In the genomic region with DNA sequence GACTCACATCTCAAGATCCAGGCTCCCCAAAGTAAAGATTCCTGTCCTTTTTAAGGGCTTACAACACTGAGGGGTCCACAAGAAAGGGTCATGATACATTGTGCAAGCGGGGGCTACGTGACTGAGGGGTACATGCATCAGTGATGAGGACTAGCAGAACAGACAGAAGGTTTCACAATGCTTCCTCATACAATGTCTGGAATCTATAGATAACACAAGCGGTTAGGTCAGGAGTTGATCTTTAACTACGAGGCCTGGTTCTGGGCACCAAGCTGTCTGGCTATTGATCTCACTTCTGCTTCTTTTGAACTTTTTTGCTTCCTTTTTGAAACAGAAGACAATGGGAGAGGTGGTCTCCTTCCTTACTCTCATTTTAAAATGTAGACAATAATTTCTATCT, we compare ENCODE assay signal across 1 cellular context.
TF ChIP-seq lines count a peak whose summit lies in the region.

No MANE protein-coding gene starts in this region.

TF ChIP-seq in HepG2, 621 proteins besides CTCF, POLR2A, EP300 and RAD21 (continued from another document and continues in another):
- TF ChIP-seq, protein P1, sequence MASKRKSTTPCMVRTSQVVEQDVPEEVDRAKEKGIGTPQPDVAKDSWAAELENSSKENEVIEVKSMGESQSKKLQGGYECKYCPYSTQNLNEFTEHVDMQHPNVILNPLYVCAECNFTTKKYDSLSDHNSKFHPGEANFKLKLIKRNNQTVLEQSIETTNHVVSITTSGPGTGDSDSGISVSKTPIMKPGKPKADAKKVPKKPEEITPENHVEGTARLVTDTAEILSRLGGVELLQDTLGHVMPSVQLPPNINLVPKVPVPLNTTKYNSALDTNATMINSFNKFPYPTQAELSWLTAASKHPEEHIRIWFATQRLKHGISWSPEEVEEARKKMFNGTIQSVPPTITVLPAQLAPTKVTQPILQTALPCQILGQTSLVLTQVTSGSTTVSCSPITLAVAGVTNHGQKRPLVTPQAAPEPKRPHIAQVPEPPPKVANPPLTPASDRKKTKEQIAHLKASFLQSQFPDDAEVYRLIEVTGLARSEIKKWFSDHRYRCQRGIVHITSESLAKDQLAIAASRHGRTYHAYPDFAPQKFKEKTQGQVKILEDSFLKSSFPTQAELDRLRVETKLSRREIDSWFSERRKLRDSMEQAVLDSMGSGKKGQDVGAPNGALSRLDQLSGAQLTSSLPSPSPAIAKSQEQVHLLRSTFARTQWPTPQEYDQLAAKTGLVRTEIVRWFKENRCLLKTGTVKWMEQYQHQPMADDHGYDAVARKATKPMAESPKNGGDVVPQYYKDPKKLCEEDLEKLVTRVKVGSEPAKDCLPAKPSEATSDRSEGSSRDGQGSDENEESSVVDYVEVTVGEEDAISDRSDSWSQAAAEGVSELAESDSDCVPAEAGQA (IDR thresholded peaks at IDR 0.05; ENCODE audit: low read depth), result no peak
- TF ChIP-seq, protein P1 (CRISPR knock-in tag; IDR thresholded peaks at IDR 0.05; ENCODE audit: borderline replicate concordance), result no peak
- TF ChIP-seq, protein P2, sequence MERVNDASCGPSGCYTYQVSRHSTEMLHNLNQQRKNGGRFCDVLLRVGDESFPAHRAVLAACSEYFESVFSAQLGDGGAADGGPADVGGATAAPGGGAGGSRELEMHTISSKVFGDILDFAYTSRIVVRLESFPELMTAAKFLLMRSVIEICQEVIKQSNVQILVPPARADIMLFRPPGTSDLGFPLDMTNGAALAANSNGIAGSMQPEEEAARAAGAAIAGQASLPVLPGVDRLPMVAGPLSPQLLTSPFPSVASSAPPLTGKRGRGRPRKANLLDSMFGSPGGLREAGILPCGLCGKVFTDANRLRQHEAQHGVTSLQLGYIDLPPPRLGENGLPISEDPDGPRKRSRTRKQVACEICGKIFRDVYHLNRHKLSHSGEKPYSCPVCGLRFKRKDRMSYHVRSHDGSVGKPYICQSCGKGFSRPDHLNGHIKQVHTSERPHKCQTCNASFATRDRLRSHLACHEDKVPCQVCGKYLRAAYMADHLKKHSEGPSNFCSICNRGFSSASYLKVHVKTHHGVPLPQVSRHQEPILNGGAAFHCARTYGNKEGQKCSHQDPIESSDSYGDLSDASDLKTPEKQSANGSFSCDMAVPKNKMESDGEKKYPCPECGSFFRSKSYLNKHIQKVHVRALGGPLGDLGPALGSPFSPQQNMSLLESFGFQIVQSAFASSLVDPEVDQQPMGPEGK (CRISPR knock-in tag; IDR thresholded peaks at IDR 0.05), result peak; percentile 21; the same call in 1 of the 2 replicates
- TF ChIP-seq YEATS4 (CRISPR knock-in tag; IDR thresholded peaks at IDR 0.05; ENCODE audit: borderline replicate concordance) (no peak), ZNF33A (CRISPR knock-in tag; IDR thresholded peaks at IDR 0.05; ENCODE audit: borderline replicate concordance) (no peak), HNRNPUL1 (IDR thresholded peaks at IDR 0.05; ENCODE audit: low read depth, low read length) (no peak), CENPT (CRISPR knock-in tag; IDR thresholded peaks at IDR 0.05; ENCODE audit: low read depth) (no peak), PHB2 (IDR thresholded peaks at IDR 0.05; ENCODE audit: partially characterized antibody) (no peak), TCF7L2 (IDR thresholded peaks at IDR 0.05; ENCODE audit: low read depth, low read length) (no peak), SRSF9 (IDR thresholded peaks at IDR 0.05; ENCODE audit: borderline replicate concordance, insufficient read depth, low read depth, low read length, poor library complexity, severe bottlenecking) (no peak), NR2F6 (IDR thresholded peaks at IDR 0.05) (peak; percentile 13; the same call in 1 of the 2 replicates), NR2F6 (CRISPR knock-in tag; IDR thresholded peaks at IDR 0.05) (no peak), ZNF891 (CRISPR knock-in tag; IDR thresholded peaks at IDR 0.05) (no peak), NFRKB (IDR thresholded peaks at IDR 0.05) (no peak), ZMYM4 (CRISPR knock-in tag; IDR thresholded peaks at IDR 0.05) (0 out of 2 replicates have a peak, but pooled peaks have one; percentile 13), ZFP1 (CRISPR knock-in tag; IDR thresholded peaks at IDR 0.05) (no peak), ONECUT2 (CRISPR knock-in tag; IDR thresholded peaks at IDR 0.05) (no peak), ZNF746 (CRISPR knock-in tag; IDR thresholded peaks at IDR 0.05) (no peak), ZFP41 (CRISPR knock-in tag; IDR thresholded peaks at IDR 0.05; ENCODE audit: borderline replicate concordance) (no peak), RAD51 (IDR thresholded peaks at IDR 0.05; ENCODE audit: borderline replicate concordance) (no peak), TOE1 (CRISPR knock-in tag; IDR thresholded peaks at IDR 0.05) (no peak), MXD4 (CRISPR knock-in tag; IDR thresholded peaks at IDR 0.05) (no peak), SKI (IDR thresholded peaks at IDR 0.05; ENCODE audit: partially characterized antibody) (peak; percentile 9), KLF15 (CRISPR knock-in tag; IDR thresholded peaks at IDR 0.05; ENCODE audit: borderline replicate concordance) (no peak), TMF1 (CRISPR knock-in tag; IDR thresholded peaks at IDR 0.05; ENCODE audit: low read depth) (no peak)
- TF ChIP-seq, protein P3, sequence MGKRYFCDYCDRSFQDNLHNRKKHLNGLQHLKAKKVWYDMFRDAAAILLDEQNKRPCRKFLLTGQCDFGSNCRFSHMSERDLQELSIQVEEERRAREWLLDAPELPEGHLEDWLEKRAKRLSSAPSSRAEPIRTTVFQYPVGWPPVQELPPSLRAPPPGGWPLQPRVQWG (CRISPR knock-in tag; IDR thresholded peaks at IDR 0.05; ENCODE audit: borderline replicate concordance, low read depth), result no peak
- TF ChIP-seq, protein P4, sequence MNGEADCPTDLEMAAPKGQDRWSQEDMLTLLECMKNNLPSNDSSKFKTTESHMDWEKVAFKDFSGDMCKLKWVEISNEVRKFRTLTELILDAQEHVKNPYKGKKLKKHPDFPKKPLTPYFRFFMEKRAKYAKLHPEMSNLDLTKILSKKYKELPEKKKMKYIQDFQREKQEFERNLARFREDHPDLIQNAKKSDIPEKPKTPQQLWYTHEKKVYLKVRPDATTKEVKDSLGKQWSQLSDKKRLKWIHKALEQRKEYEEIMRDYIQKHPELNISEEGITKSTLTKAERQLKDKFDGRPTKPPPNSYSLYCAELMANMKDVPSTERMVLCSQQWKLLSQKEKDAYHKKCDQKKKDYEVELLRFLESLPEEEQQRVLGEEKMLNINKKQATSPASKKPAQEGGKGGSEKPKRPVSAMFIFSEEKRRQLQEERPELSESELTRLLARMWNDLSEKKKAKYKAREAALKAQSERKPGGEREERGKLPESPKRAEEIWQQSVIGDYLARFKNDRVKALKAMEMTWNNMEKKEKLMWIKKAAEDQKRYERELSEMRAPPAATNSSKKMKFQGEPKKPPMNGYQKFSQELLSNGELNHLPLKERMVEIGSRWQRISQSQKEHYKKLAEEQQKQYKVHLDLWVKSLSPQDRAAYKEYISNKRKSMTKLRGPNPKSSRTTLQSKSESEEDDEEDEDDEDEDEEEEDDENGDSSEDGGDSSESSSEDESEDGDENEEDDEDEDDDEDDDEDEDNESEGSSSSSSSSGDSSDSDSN (CRISPR knock-in tag; IDR thresholded peaks at IDR 0.05), result no peak
- TF ChIP-seq, protein P5, sequence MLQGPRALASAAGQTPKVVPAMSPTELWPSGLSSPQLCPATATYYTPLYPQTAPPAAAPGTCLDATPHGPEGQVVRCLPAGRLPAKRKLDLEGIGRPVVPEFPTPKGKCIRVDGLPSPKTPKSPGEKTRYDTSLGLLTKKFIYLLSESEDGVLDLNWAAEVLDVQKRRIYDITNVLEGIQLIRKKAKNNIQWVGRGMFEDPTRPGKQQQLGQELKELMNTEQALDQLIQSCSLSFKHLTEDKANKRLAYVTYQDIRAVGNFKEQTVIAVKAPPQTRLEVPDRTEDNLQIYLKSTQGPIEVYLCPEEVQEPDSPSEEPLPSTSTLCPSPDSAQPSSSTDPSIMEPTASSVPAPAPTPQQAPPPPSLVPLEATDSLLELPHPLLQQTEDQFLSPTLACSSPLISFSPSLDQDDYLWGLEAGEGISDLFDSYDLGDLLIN (CRISPR knock-in tag; IDR thresholded peaks at IDR 0.05; ENCODE audit: borderline replicate concordance), result no peak
- TF ChIP-seq, protein P6, sequence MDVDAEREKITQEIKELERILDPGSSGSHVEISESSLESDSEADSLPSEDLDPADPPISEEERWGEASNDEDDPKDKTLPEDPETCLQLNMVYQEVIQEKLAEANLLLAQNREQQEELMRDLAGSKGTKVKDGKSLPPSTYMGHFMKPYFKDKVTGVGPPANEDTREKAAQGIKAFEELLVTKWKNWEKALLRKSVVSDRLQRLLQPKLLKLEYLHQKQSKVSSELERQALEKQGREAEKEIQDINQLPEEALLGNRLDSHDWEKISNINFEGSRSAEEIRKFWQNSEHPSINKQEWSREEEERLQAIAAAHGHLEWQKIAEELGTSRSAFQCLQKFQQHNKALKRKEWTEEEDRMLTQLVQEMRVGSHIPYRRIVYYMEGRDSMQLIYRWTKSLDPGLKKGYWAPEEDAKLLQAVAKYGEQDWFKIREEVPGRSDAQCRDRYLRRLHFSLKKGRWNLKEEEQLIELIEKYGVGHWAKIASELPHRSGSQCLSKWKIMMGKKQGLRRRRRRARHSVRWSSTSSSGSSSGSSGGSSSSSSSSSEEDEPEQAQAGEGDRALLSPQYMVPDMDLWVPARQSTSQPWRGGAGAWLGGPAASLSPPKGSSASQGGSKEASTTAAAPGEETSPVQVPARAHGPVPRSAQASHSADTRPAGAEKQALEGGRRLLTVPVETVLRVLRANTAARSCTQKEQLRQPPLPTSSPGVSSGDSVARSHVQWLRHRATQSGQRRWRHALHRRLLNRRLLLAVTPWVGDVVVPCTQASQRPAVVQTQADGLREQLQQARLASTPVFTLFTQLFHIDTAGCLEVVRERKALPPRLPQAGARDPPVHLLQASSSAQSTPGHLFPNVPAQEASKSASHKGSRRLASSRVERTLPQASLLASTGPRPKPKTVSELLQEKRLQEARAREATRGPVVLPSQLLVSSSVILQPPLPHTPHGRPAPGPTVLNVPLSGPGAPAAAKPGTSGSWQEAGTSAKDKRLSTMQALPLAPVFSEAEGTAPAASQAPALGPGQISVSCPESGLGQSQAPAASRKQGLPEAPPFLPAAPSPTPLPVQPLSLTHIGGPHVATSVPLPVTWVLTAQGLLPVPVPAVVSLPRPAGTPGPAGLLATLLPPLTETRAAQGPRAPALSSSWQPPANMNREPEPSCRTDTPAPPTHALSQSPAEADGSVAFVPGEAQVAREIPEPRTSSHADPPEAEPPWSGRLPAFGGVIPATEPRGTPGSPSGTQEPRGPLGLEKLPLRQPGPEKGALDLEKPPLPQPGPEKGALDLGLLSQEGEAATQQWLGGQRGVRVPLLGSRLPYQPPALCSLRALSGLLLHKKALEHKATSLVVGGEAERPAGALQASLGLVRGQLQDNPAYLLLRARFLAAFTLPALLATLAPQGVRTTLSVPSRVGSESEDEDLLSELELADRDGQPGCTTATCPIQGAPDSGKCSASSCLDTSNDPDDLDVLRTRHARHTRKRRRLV (CRISPR knock-in tag; IDR thresholded peaks at IDR 0.05), result no peak
- TF ChIP-seq, protein P7, sequence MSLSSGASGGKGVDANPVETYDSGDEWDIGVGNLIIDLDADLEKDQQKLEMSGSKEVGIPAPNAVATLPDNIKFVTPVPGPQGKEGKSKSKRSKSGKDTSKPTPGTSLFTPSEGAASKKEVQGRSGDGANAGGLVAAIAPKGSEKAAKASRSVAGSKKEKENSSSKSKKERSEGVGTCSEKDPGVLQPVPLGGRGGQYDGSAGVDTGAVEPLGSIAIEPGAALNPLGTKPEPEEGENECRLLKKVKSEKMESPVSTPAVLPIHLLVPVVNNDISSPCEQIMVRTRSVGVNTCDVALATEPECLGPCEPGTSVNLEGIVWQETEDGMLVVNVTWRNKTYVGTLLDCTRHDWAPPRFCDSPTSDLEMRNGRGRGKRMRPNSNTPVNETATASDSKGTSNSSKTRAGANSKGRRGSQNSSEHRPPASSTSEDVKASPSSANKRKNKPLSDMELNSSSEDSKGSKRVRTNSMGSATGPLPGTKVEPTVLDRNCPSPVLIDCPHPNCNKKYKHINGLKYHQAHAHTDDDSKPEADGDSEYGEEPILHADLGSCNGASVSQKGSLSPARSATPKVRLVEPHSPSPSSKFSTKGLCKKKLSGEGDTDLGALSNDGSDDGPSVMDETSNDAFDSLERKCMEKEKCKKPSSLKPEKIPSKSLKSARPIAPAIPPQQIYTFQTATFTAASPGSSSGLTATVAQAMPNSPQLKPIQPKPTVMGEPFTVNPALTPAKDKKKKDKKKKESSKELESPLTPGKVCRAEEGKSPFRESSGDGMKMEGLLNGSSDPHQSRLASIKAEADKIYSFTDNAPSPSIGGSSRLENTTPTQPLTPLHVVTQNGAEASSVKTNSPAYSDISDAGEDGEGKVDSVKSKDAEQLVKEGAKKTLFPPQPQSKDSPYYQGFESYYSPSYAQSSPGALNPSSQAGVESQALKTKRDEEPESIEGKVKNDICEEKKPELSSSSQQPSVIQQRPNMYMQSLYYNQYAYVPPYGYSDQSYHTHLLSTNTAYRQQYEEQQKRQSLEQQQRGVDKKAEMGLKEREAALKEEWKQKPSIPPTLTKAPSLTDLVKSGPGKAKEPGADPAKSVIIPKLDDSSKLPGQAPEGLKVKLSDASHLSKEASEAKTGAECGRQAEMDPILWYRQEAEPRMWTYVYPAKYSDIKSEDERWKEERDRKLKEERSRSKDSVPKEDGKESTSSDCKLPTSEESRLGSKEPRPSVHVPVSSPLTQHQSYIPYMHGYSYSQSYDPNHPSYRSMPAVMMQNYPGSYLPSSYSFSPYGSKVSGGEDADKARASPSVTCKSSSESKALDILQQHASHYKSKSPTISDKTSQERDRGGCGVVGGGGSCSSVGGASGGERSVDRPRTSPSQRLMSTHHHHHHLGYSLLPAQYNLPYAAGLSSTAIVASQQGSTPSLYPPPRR (CRISPR knock-in tag; IDR thresholded peaks at IDR 0.05; ENCODE audit: borderline replicate concordance), result no peak
- TF ChIP-seq, protein P8, sequence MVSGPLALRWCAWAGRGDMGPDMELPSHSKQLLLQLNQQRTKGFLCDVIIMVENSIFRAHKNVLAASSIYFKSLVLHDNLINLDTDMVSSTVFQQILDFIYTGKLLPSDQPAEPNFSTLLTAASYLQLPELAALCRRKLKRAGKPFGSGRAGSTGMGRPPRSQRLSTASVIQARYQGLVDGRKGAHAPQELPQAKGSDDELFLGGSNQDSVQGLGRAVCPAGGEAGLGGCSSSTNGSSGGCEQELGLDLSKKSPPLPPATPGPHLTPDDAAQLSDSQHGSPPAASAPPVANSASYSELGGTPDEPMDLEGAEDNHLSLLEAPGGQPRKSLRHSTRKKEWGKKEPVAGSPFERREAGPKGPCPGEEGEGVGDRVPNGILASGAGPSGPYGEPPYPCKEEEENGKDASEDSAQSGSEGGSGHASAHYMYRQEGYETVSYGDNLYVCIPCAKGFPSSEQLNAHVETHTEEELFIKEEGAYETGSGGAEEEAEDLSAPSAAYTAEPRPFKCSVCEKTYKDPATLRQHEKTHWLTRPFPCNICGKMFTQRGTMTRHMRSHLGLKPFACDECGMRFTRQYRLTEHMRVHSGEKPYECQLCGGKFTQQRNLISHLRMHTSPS (CRISPR knock-in tag; IDR thresholded peaks at IDR 0.05; ENCODE audit: low read depth), result no peak
